ENCODE assay signal across 2 cellular contexts in the genomic region with DNA sequence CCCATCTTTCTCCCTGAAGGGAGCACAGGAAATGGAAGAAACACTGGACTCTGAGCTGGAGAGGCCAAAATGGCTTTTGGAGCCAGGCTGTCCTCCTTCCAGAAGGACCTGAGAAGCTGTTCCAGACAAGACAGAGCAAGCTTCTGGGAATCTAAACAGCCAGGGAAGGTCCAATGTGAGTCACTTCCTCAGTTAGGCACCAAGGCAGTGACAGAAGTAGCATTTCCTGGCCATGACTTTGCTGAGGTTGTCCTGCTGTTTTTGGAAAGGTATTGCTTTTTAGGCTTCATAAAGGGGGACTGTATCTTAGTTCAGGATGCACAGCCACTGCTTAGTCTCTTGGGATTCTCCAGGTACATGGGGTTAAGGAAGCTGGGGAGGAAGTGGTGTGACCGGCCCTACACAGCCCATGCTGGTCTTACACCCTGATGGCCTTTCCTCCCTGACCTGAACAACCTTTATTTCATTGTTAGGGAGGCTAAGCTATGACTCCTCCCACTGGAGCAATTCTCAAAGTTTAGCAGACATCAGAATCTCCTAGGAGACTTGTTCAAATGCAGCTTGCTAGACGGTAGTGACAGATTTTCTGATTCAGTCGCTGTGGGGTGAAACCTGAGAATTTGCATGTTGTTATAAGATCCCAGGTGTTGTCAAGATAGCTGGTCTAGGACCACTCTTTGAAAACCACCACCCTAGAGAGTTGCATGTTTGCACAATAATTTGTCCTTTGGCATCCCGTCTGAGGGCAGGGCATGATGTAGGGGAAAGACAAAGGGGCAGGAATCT.
TF ChIP-seq lines count a peak whose summit lies in the region.

No MANE protein-coding gene starts in this region.

TF ChIP-seq in SK-N-SH, 30 proteins besides CTCF, POLR2A, EP300 and RAD21 (continued from another document):
- no peak for TF ChIP-seq EZH2phosphoT487 (IDR thresholded peaks at IDR 0.05; ENCODE audit: borderline replicate concordance, low read depth)
- no peak for TF ChIP-seq NFIC (IDR thresholded peaks at IDR 0.05; ENCODE audit: borderline replicate concordance)

TF ChIP-seq in SK-N-SH treated with all-trans-retinoic acid at 6 μM for 48 hours, 23 proteins besides CTCF, POLR2A, EP300 and RAD21 (continued from another document):
- TF ChIP-seq, protein P1, sequence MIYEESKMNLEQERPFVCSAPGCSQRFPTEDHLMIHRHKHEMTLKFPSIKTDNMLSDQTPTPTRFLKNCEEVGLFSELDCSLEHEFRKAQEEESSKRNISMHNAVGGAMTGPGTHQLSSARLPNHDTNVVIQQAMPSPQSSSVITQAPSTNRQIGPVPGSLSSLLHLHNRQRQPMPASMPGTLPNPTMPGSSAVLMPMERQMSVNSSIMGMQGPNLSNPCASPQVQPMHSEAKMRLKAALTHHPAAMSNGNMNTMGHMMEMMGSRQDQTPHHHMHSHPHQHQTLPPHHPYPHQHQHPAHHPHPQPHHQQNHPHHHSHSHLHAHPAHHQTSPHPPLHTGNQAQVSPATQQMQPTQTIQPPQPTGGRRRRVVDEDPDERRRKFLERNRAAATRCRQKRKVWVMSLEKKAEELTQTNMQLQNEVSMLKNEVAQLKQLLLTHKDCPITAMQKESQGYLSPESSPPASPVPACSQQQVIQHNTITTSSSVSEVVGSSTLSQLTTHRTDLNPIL (CRISPR knock-in tag; IDR thresholded peaks at IDR 0.05; ENCODE audit: low read depth) = no peak
- TF ChIP-seq ISL1 (CRISPR knock-in tag; IDR thresholded peaks at IDR 0.05) (no peak), ESRRG (CRISPR knock-in tag; IDR thresholded peaks at IDR 0.05) (no peak), ZFP3 (CRISPR knock-in tag; IDR thresholded peaks at IDR 0.05) (no peak), OSR1 (CRISPR knock-in tag; IDR thresholded peaks at IDR 0.05) (no peak)
